In genomic region chr15:31975446-31976229, GRCh38 we compare ENCODE assay signal across 3 cellular contexts.
TF ChIP-seq lines count a peak whose summit lies in the region.

No MANE protein-coding gene starts in this region.

TF ChIP-seq in A549, 52 proteins besides CTCF, POLR2A, EP300 and RAD21:
- TF ChIP-seq FOSL2 (IDR thresholded peaks at IDR 0.05) (no peak), FOSL2 (CRISPR knock-in tag; IDR thresholded peaks at IDR 0.05) (no peak), ELK1 (IDR thresholded peaks at IDR 0.05; ENCODE audit: low read depth, low read length) (no peak), ZSCAN20 (CRISPR knock-in tag; IDR thresholded peaks at IDR 0.05) (no peak), HOXA7 (CRISPR knock-in tag; IDR thresholded peaks at IDR 0.05) (no peak), RARB (CRISPR knock-in tag; IDR thresholded peaks at IDR 0.05) (no peak), TP53 (CRISPR knock-in tag; IDR thresholded peaks at IDR 0.05) (no peak), RFX5 (IDR thresholded peaks at IDR 0.05) (no peak), BHLHE40 (IDR thresholded peaks at IDR 0.05; ENCODE audit: low read depth, low read length) (no peak), ZNF302 (CRISPR knock-in tag; IDR thresholded peaks at IDR 0.05) (no peak), MAX (IDR thresholded peaks at IDR 0.05) (no peak), REST (IDR thresholded peaks at IDR 0.05) (no peak), SMC3 (IDR thresholded peaks at IDR 0.05) (no peak), MYC (IDR thresholded peaks at IDR 0.05; ENCODE audit: borderline replicate concordance, low read length) (no peak), EHMT2 (IDR thresholded peaks at IDR 0.05; ENCODE audit: low read depth) (no peak), EHF (CRISPR knock-in tag; IDR thresholded peaks at IDR 0.05) (no peak), ZFP36 (IDR thresholded peaks at IDR 0.05; ENCODE audit: borderline replicate concordance, partially characterized antibody) (no peak), NFE2L2 (conservative IDR thresholded peaks at IDR 0.05; ENCODE audit: low read length) (no peak), RNF2 (IDR thresholded peaks at IDR 0.05; ENCODE audit: borderline replicate concordance, low read depth) (no peak)

TF ChIP-seq in GM23338, 12 proteins besides CTCF, POLR2A, EP300 and RAD21:
- no peak for TF ChIP-seq REST (IDR thresholded peaks at IDR 0.05; ENCODE audit: unreplicated experiment)
- TF ChIP-seq ZNF462 (CRISPR knock-in tag; IDR thresholded peaks at IDR 0.05) = no peak
- no peak for TF ChIP-seq ZNF331 (CRISPR knock-in tag; IDR thresholded peaks at IDR 0.05; ENCODE audit: low read depth)
- TF ChIP-seq STAT1 (IDR thresholded peaks at IDR 0.05; ENCODE audit: unreplicated experiment) = no peak
- TF ChIP-seq EZH2phosphoT487 (IDR thresholded peaks at IDR 0.05; ENCODE audit: unreplicated experiment) = no peak
- TF ChIP-seq NANOG (IDR thresholded peaks at IDR 0.05; ENCODE audit: borderline replicate concordance) = no peak
- TF ChIP-seq POLR2AphosphoS5 (IDR thresholded peaks at IDR 0.05; ENCODE audit: low read depth) = no peak
- TF ChIP-seq ZNF114 (CRISPR knock-in tag; IDR thresholded peaks at IDR 0.05) = no peak

TF ChIP-seq in SK-N-SH, 30 proteins besides CTCF, POLR2A, EP300 and RAD21:
- TF ChIP-seq NRF1 (IDR thresholded peaks at IDR 0.05; ENCODE audit: low read depth, low read length) (peak; percentile 30; the same call in 1 of the 2 replicates), RXRA (IDR thresholded peaks at IDR 0.05; ENCODE audit: borderline replicate concordance, low read depth) (no peak), MXI1 (IDR thresholded peaks at IDR 0.05; ENCODE audit: low read depth, low read length) (0 out of 2 replicates have a peak, but pooled peaks have one; percentile 42)
